Comparison of ENCODE assay signal across 8 cellular contexts in the genomic region with DNA sequence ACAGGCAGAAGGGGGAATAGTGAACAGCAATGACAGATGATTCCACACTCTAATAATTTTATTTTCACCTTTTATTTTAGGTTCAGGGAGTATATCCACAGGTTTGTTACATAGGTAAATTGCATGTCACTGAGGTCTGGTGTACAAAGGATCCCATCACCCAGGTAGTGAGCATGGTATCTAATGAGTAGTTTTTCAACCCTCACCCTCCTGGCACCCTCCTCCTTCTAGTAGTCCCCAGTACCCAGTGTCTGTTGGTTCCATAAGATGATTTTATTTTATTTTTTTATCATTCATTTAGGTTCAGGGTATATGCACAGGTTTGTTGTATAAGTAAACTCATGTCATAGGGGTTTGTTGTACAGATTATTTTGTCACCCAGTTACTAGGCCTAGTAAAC. TPM values are rescaled to one million over a fixed set of nuclear protein-coding genes. Genes with fewer than 3 reads are reported as not detected.
"Had no signal": no experiment of that assay in that cellular context is flagged by ENCODE, and none has a peak within 500 bp of the region (broad histone marks: within the 10 kb centered on the region; RNA-seq: fewer than 3 reads in every experiment).

No MANE protein-coding gene starts in this region.

- ATAC-seq: HCT116, HepG2 had no signal

- H3K27me3 Mint-ChIP-seq: IgD-negative memory B cell had no signal

- DNase-seq: GM23248, GOT3, H7, HFFc6 had no signal

- H3K27ac Mint-ChIP-seq: HFFc6, IgD-negative memory B cell had no signal

- H3K36me3 Mint-ChIP-seq: IgD-negative memory B cell had no signal

- H3K9me3 Mint-ChIP-seq: HFFc6 had no signal

- H3K4me3 Mint-ChIP-seq: HFFc6, IgD-negative memory B cell had no signal

RNA-seq across cellular contexts. Expression of gene UGT8, which starts 58.6 kb away (rescaled TPM):
- total RNA-seq: GM23248, HepG2, HFFc6, HT1080 had no signal
